In the genomic region with DNA sequence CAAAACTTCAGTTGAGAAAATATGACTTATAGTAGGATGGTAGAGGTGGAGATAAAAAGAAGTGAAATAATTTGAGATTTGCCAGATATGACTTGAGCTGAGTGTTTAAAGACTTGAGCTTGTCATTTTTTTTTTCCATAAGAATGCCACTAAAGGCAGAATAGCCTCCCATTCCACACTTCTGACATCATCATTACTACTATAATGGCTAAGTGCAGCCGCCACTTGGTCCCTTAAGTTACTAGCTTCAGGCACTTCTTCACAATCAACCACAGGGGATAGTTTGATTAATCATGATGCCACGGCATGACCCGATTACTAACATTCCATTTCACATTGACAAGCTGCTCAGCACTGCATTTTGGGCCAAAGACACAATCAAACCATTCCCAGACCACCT, we compare ENCODE assay signal across 18 cellular contexts.
DNase-seq lines count a peak whose midpoint lies in the region; ATAC-seq and TF ChIP-seq lines count a peak whose summit lies in the region.
"Had no signal": no experiment of that assay in that cellular context is flagged by ENCODE, and none has a peak within 500 bp of the region (broad histone marks: within the 10 kb centered on the region; RNA-seq: fewer than 3 reads in every experiment).

No MANE protein-coding gene starts in this region.

- no peak overlapping the region for H3K4me3 ChIP-seq in GM23248
- H3K4me3 ChIP-seq: GM12878, PC-9, SK-N-MC had no signal

- no peak overlapping the region for H3K9ac ChIP-seq in GM23248

- H3K27ac ChIP-seq in GM23248 (no peak overlapping the region), foreskin keratinocyte (no peak overlapping the region)
- H3K27ac ChIP-seq: PC-9, SK-N-MC had no signal

- H3K4me2 ChIP-seq in GM23248 (ENCODE audit: unreplicated experiment) = no peak overlapping the region
- H3K4me2 ChIP-seq: PC-9 had no signal

- DNase-seq in GM23248 (peak; percentile 18), RPMI7951 (ENCODE audit: low read depth) (peak; percentile 64), foreskin keratinocyte (peak in 1 of 2 donors; percentile 28), renal cortical epithelial cell (ENCODE audit: low read depth) (peak; percentile 6), mesenteric fat pad (ENCODE audit: low spot score) (no peak), NCI-H2196 treated with DMSO at 0.1 percent for 48 hours (lab: John Stamatoyannopoulos, UW; ENCODE audit: unreplicated experiment) (no peak), NCI-H2107 treated with DMSO at 0.1 percent for 48 hours (lab: John Stamatoyannopoulos, UW; ENCODE audit: unreplicated experiment) (no peak)
- DNase-seq: Caco-2; CD4-positive, CD25-positive, alpha-beta regulatory T cell; NCI-H1417; NCI-H187 treated with DMSO at 0.1 percent for 48 hours; NCI-H2171; NCI-H82; PC-9 had no signal

- ATAC-seq in foreskin keratinocyte = peak; percentile 34
- ATAC-seq in GM19452 (IDR thresholded peaks at IDR 0.05; ENCODE audit: unreplicated experiment) = no peak
- ATAC-seq: GM12878, Right ventricle myocardium inferior had no signal

- no peaks in the 10 kb centered on the region for H3K79me2 ChIP-seq in GM23248 (ENCODE audit: insufficient read depth)

- H3K9me2 ChIP-seq in GM23248 (ENCODE audit: insufficient read depth) = no peaks in the 10 kb centered on the region

- in situ Hi-C loops in GM23248 (cut with MboI) = no loop called here

- 72 to 85% methylated on average over 3 of the region's 3 CpGs for WGBS in GM23248 (ENCODE audit: low coverage in 1 of 2, low lambda C conversion rate in 2 of 2, missing lambda C conversion rate in 2 of 2), 2 experiments

- TF ChIP-seq CTCF in foreskin keratinocyte (conservative IDR thresholded peaks at IDR 0.05) = no peak

- H3K4me1 ChIP-seq in GM23248 (ENCODE audit: insufficient read depth) = no peaks in the 10 kb centered on the region
- peaks cover 7% of the 10 kb centered on the region for H3K4me1 ChIP-seq in foreskin keratinocyte
- H3K4me1 ChIP-seq: Caco-2 had no signal

- H3K27me3 ChIP-seq in GM23248 (replicated peaks; ENCODE audit: insufficient read depth) (no peaks in the 10 kb centered on the region), foreskin keratinocyte (no peaks in the 10 kb centered on the region)

- H2AFZ ChIP-seq in GM23248 = no peak overlapping the region
- H2AFZ ChIP-seq: PC-9 had no signal

- H3F3A ChIP-seq in GM23248 (ENCODE audit: insufficient read depth) = no peaks in the 10 kb centered on the region

- H4K20me1 ChIP-seq in GM23248 (ENCODE audit: insufficient read depth) = no peaks in the 10 kb centered on the region

- H3K36me3 ChIP-seq in GM23248 (ENCODE audit: low read depth) = 0 out of 2 replicates have a peak, but pooled peaks cover 5% of the 10 kb centered on the region

- H3K9me3 ChIP-seq in GM23248 (ENCODE audit: low read depth) = no peaks in the 10 kb centered on the region
- H3K9me3 ChIP-seq: Caco-2 had no signal

Comparison
In these comparisons a context has a peak if more than half of its experiments do, and no peak if none do; other contexts are left out.
1. DNase-seq: peak in GM23248 (single experiment), RPMI7951 (single experiment) and renal cortical epithelial cell (single experiment); none in mesenteric fat pad (single experiment), NCI-H2196 treated with DMSO at 0.1 percent for 48 hours (single experiment) and NCI-H2107 treated with DMSO at 0.1 percent for 48 hours (single experiment).